ENCODE assay signal across 20 cellular contexts in genomic region chr3:189338366-189338765, GRCh38.
DNase-seq lines count a peak whose midpoint lies in the region; ATAC-seq and TF ChIP-seq lines count a peak whose summit lies in the region.
"Had no signal": no experiment of that assay in that cellular context is flagged by ENCODE, and none has a peak within 500 bp of the region (broad histone marks: within the 10 kb centered on the region; RNA-seq: fewer than 3 reads in every experiment).

No MANE protein-coding gene starts in this region.

- H3K36me3 ChIP-seq in Caco-2 (ENCODE audit: control insufficient read depth, insufficient read depth, low read length): no peaks in the 10 kb centered on the region
- H3K36me3 ChIP-seq in gastrocnemius medialis: no peaks in the 10 kb centered on the region
- H3K36me3 ChIP-seq: Peyer's patch had no signal

- 73% methylated on average over 4 of the region's 4 CpGs for WGBS in right cardiac atrium
- no CpG with 5 or more reads among the region's 4 CpGs for WGBS in H9 (ENCODE audit: extremely low coverage, insufficient read length, low lambda C conversion rate)

- H4K8ac ChIP-seq in H9 (replicated peaks; ENCODE audit: insufficient read length, low read depth, low read length): no peak overlapping the region

- in situ Hi-C loops in gastrocnemius medialis (cut with MboI; ENCODE audit: low sequenced_read_pairs in 4 of 4): no loop called here

- no peak overlapping the region for H4K5ac ChIP-seq in H9 (ENCODE audit: insufficient read length, low read depth, low read length)

- H3K9me3 Mint-ChIP-seq in Caco-2 (ENCODE audit: unreplicated experiment) (no peaks in the 10 kb centered on the region), H9 (no peaks in the 10 kb centered on the region; a peak in 1 of 5 replicates)

- DNase-seq in Caco-2: no peak
- DNase-seq in RPMI7951 (ENCODE audit: low read depth): peak; percentile 40
- peak in 1 of 3 donors; percentile 39 for DNase-seq in right cardiac atrium
- peak; percentile 56 to 81 for DNase-seq in gastrocnemius medialis
- no peak for DNase-seq in HK-2 (ENCODE audit: unreplicated experiment)
- DNase-seq in H9: no peak
- no peak for DNase-seq in AG08395 (ENCODE audit: low spot score)
- DNase-seq: AML-193, DMS 273 treated with DMSO at 0.1 percent for 48 hours, DND-41, HFFc6, NCI-H1048, NCI-H1436 treated with DMSO at 0.1 percent for 48 hours, NCI-H2029 treated with DMSO at 0.1 percent for 48 hours, NCI-H446 treated with DMSO at 0.1 percent for 48 hours, Peyer's patch, SHP77, SK-N-SH had no signal

- no peak overlapping the region for H2AK5ac ChIP-seq in H9 (ENCODE audit: insufficient read length, low read length)

- H3K4me2 ChIP-seq in H9 (ENCODE audit: insufficient read depth, insufficient read length, low read length): no peak overlapping the region
- H3K4me2 ChIP-seq: KMS-11, SK-N-SH had no signal

- no peak overlapping the region for H2AFZ ChIP-seq in H9 (ENCODE audit: low read length)

- H2BK15ac ChIP-seq in H9 (ENCODE audit: low read depth, low read length): no peak overlapping the region

- H3K9ac ChIP-seq in H9 (ENCODE audit: extremely low read depth, insufficient read length, low read length): no peak overlapping the region
- H3K9ac ChIP-seq: KMS-11, SK-N-SH had no signal

- no peak overlapping the region for H3K4me3 Mint-ChIP-seq in Caco-2 (ENCODE audit: unreplicated experiment)
- H3K4me3 Mint-ChIP-seq in H9: no peak overlapping the region
- H3K4me3 Mint-ChIP-seq: CD14-positive monocyte, HFFc6 had no signal

- H2BK20ac ChIP-seq in H9 (ENCODE audit: low read depth, low read length, poor library complexity, severe bottlenecking): no peak overlapping the region

- H4K91ac ChIP-seq in H9 (ENCODE audit: insufficient read length, low read depth, low read length): no peak overlapping the region

- H3K27ac Mint-ChIP-seq in Caco-2 (ENCODE audit: unreplicated experiment) (peak overlapping the region; percentile 84), H9 (no peak overlapping the region)
- H3K27ac Mint-ChIP-seq: CD14-positive monocyte, HFFc6 had no signal

- no peak overlapping the region for H2BK5ac ChIP-seq in H9 (ENCODE audit: insufficient read length, low read length)

- intact Hi-C loops in Caco-2 (cut with micrococcal nuclease; ENCODE audit: unreplicated experiment): no loop called here
- intact Hi-C loops in right cardiac atrium (cut with DNase I): no loop called here
- intact Hi-C loops in gastrocnemius medialis (cut with DNase I; ENCODE audit: low total_unique reads): loop anchor here (2.0 kb wide), 1 partner anchor 16 kb away; no protein-coding TSS in a partner anchor

- no peak for TF ChIP-seq CTCF in Caco-2 (IDR thresholded peaks at IDR 0.05; ENCODE audit: insufficient read depth in 1 of 2, low read depth in 1 of 2, low read length in 1 of 2, severe bottlenecking in 1 of 2, unreplicated experiment in 1 of 2)
- no peak for TF ChIP-seq CTCF in gastrocnemius medialis (IDR thresholded peaks at IDR 0.05 in 4 of 5, conservative IDR thresholded peaks at IDR 0.05 in 1 of 5)
- TF ChIP-seq CTCF in H9 (conservative IDR thresholded peaks at IDR 0.05): no peak

- no peaks in the 10 kb centered on the region for H3K27me3 Mint-ChIP-seq in Caco-2 (ENCODE audit: insufficient read depth, unreplicated experiment)
- peaks cover under 1% of the 10 kb centered on the region; the same call in 1 of the 2 replicates for H3K27me3 Mint-ChIP-seq in H9 (ENCODE audit: low read depth)

- CTCF ChIA-PET in Caco-2 (lab: Charles Lee): interaction anchor here (0.6 to 1.2 kb wide), 2 partner anchors 17 to 23 kb away, joined by 5 to 6 read pairs; no protein-coding TSS in a partner anchor

- ATAC-seq in right cardiac atrium: peak; percentile 69 to 87
- ATAC-seq in gastrocnemius medialis: peak; percentile 99

- no TSS peak for BruUV-seq in Caco-2 (replicated peaks; lab: Mats Ljungman, UMichigan)

- POLR2A ChIA-PET in Caco-2 (lab: Charles Lee): interaction anchor here (0.6 to 1.0 kb wide), 2 partner anchors 9 to 17 kb away, joined by 3 read pairs; no protein-coding TSS in a partner anchor

- H3K36me3 Mint-ChIP-seq in Caco-2 (ENCODE audit: insufficient read depth, unreplicated experiment): peaks cover 6% of the 10 kb centered on the region
- no peaks in the 10 kb centered on the region for H3K36me3 Mint-ChIP-seq in H9 (ENCODE audit: insufficient read depth in 1 of 3, low read depth in 3 of 3)
- H3K36me3 Mint-ChIP-seq: CD14-positive monocyte had no signal

- no peak overlapping the region for H3K4me3 ChIP-seq in Caco-2 (ENCODE audit: low read depth, low read length)
- H3K4me3 ChIP-seq in right cardiac atrium (ENCODE audit: low read length): no peak overlapping the region
- peak overlapping the region in 1 of 4 donors; percentile 8 for H3K4me3 ChIP-seq in gastrocnemius medialis
- H3K4me3 ChIP-seq: Peyer's patch had no signal

- H3K4me1 ChIP-seq in Caco-2: peaks cover 27% of the 10 kb centered on the region
- no peaks in the 10 kb centered on the region for H3K4me1 ChIP-seq in right cardiac atrium (ENCODE audit: control insufficient read depth, insufficient read depth, low read length)
- H3K4me1 ChIP-seq in gastrocnemius medialis: peaks cover 23 to 39% of the 10 kb centered on the region in 2 donors
- H3K4me1 ChIP-seq in H9 (ENCODE audit: insufficient read depth, low read length): no peaks in the 10 kb centered on the region
- H3K4me1 ChIP-seq: Peyer's patch had no signal

- H3K27ac ChIP-seq in right cardiac atrium (ENCODE audit: low read length): no peak overlapping the region
- H3K27ac ChIP-seq in gastrocnemius medialis: peak overlapping the region; percentile 66 to 85 (median 76)
- H3K27ac ChIP-seq in H9 (ENCODE audit: insufficient read length, low read depth, low read length): no peak overlapping the region
- H3K27ac ChIP-seq: KMS-11, Peyer's patch had no signal

- H2BK12ac ChIP-seq in H9 (ENCODE audit: insufficient read length, low read depth, low read length): no peak overlapping the region

- H3K27me3 ChIP-seq in Caco-2 (replicated peaks; ENCODE audit: control insufficient read depth, insufficient read depth, low read length): no peaks in the 10 kb centered on the region
- H3K27me3 ChIP-seq in right cardiac atrium (ENCODE audit: control insufficient read depth, insufficient read depth): no peaks in the 10 kb centered on the region
- no peaks in the 10 kb centered on the region for H3K27me3 ChIP-seq in gastrocnemius medialis
- H3K27me3 ChIP-seq in H9 (ENCODE audit: insufficient read depth, low read length): no peaks in the 10 kb centered on the region
- H3K27me3 ChIP-seq: Peyer's patch had no signal

- peaks cover 14% of the 10 kb centered on the region for H3K4me1 Mint-ChIP-seq in Caco-2 (ENCODE audit: low read depth, unreplicated experiment)
- H3K4me1 Mint-ChIP-seq in H9: peaks cover 3 to 5% of the 10 kb centered on the region in 2 experiments; a peak in 2 of 4 replicates
- H3K4me1 Mint-ChIP-seq: CD14-positive monocyte had no signal

- H3K23ac ChIP-seq in H9 (ENCODE audit: insufficient read length, low read depth, low read length): no peak overlapping the region

- H3K56ac ChIP-seq in H9 (ENCODE audit: insufficient read length, low read depth, low read length): no peak overlapping the region

- no peak overlapping the region for H3T11ph ChIP-seq in H9 (ENCODE audit: low read length)

- no peak overlapping the region for H2BK120ac ChIP-seq in H9 (ENCODE audit: low read depth, low read length, poor library complexity, severe bottlenecking)

- H4K20me1 ChIP-seq in H9 (ENCODE audit: control insufficient read depth, insufficient read depth, insufficient read length): no peaks in the 10 kb centered on the region

- no peaks in the 10 kb centered on the region for H3K23me2 ChIP-seq in H9 (ENCODE audit: insufficient read length, low read depth, low read length, poor library complexity, severe bottlenecking)

- no peaks in the 10 kb centered on the region for H3K79me2 ChIP-seq in H9 (ENCODE audit: insufficient read depth, low read length)

- H3K9me3 ChIP-seq in Caco-2 (no peaks in the 10 kb centered on the region), right cardiac atrium (ENCODE audit: control insufficient read depth, low read length) (no peaks in the 10 kb centered on the region), gastrocnemius medialis (no peaks in the 10 kb centered on the region), H9 (ENCODE audit: control insufficient read depth, low read depth, low read length) (no peaks in the 10 kb centered on the region)
- H3K9me3 ChIP-seq: Peyer's patch, SK-N-SH had no signal

- H3K4ac ChIP-seq in H9 (ENCODE audit: low read depth, low read length): no peak overlapping the region

- H3K79me1 ChIP-seq in H9 (ENCODE audit: insufficient read depth, low read depth, low read length, poor library complexity, severe bottlenecking): no peaks in the 10 kb centered on the region

- no peak overlapping the region for H3K14ac ChIP-seq in H9 (ENCODE audit: insufficient read depth, low read length)

- no peak overlapping the region for H3K18ac ChIP-seq in H9 (ENCODE audit: insufficient read length, low read depth, low read length)

- no peak for TF ChIP-seq POLR2A in gastrocnemius medialis (IDR thresholded peaks at IDR 0.05)

Comparison
In these comparisons a context has a peak if more than half of its experiments do, and no peak if none do; other contexts are left out.
1. DNase-seq: peak in RPMI7951 (single experiment) and gastrocnemius medialis (2 of 2); none in Caco-2 (0 of 2), HK-2 (single experiment), H9 (single experiment) and AG08395 (single experiment).
2. H3K27ac ChIP-seq: peak in gastrocnemius medialis (4 of 4); none in right cardiac atrium (single experiment) and H9 (single experiment).